Comparison of ENCODE assay signal across 8 cellular contexts in genomic region chr1:224356685-224357625, GRCh38. TPM values are rescaled to one million over a fixed set of nuclear protein-coding genes. Genes with fewer than 3 reads are reported as not detected.
A peak's percentile ranks its signal among the peaks of the same experiment; 100 is the strongest.
DNase-seq lines count a peak whose midpoint lies in the region; ATAC-seq, FAIRE-seq and TF ChIP-seq lines count a peak whose summit lies in the region.

Gene CNIH4, plus strand, starts transcription at chr1:224356879. Its CDS starts 46 bp downstream, at chr1:224356925.

- H3K4me3 Mint-ChIP-seq in Calu3 (ENCODE audit: low read depth, unreplicated experiment): peak within 1 kb of the TSS; percentile 97

- H3K36me3 Mint-ChIP-seq in Calu3 (ENCODE audit: insufficient read depth, unreplicated experiment): peaks cover 23% of the 10 kb centered on the region

- CTCF ChIA-PET in Calu3 (lab: Charles Lee): no interaction called here
- CTCF ChIA-PET in endothelial cell of umbilical vein (lab: Charles Lee): interaction anchor here (1.6 to 2.0 kb wide), 2 partner anchors 23 to 241 kb away, joined by 5 to 10 read pairs; no protein-coding TSS in a partner anchor

- H3K4me3 ChIP-seq in HUES64 (ENCODE audit: low read length): peak within 1 kb of the TSS; percentile 98
- H3K4me3 ChIP-seq in OCI-LY1 (ENCODE audit: low read depth, low read length, poor library complexity, severe bottlenecking): peak within 1 kb of the TSS; percentile 77
- H3K4me3 ChIP-seq in endothelial cell of umbilical vein (replicated peaks in 1 of 3; ENCODE audit: insufficient read depth in 1 of 3, low read depth in 1 of 3, low read length in 3 of 3): peak within 1 kb of the TSS; percentile 67 to 71 (median 69)

- dilution Hi-C loops in endothelial cell of umbilical vein (cut with MboI; ENCODE audit: extremely low pct_ligation_motif_present, low sequenced_read_pairs): no loop called here

- intact Hi-C loops in Calu3 (cut with micrococcal nuclease; ENCODE audit: unreplicated experiment) (loop anchor here (1.0 kb wide), 1 partner anchor 97 kb away; no protein-coding TSS in a partner anchor), endothelial cell of umbilical vein (cut with micrococcal nuclease) (loop anchor here (1.0 to 5.0 kb wide), 4 partner anchors 27 to 243 kb away; partner anchors contain the start of genes FBXO28, NVL and WDR26)

- FAIRE-seq in endothelial cell of umbilical vein (lab: Jason Lieb, UNC): peak; percentile 98

- peak; percentile 92 for TF ChIP-seq POLR2A in endothelial cell of umbilical vein (IDR thresholded peaks at IDR 0.05; ENCODE audit: low read depth, low read length)

- ATAC-seq in GM21447 (IDR thresholded peaks at IDR 0.05; ENCODE audit: unreplicated experiment): peak; percentile 98

- H3K4me1 Mint-ChIP-seq in Calu3 (ENCODE audit: low read depth, unreplicated experiment): peaks cover 21% of the 10 kb centered on the region

- BruUV-seq in Calu3 (replicated peaks; lab: Mats Ljungman, UMichigan) (no TSS peak), endothelial cell of umbilical vein (replicated peaks; lab: Mats Ljungman, UMichigan) (no TSS peak)

- H4K20me1 ChIP-seq in OCI-LY1 (ENCODE audit: insufficient read depth, low read length) (no peaks in the 10 kb centered on the region), endothelial cell of umbilical vein (replicated peaks; ENCODE audit: control insufficient read depth, extremely low read depth, insufficient read depth, low read length) (no peaks in the 10 kb centered on the region)

- POLR2A ChIA-PET in endothelial cell of umbilical vein (lab: Charles Lee): no interaction called here

- H3K4me1 ChIP-seq in HUES64 (ENCODE audit: insufficient read depth, low read length) (peaks cover 6% of the 10 kb centered on the region; the same call in 1 of the 2 replicates), OCI-LY1 (ENCODE audit: insufficient read depth, low read length, severe bottlenecking) (peaks cover 11% of the 10 kb centered on the region), endothelial cell of umbilical vein (ENCODE audit: control insufficient read depth, extremely low read depth, insufficient read depth, low read length) (peaks cover 10% of the 10 kb centered on the region)

- DNase-seq in Calu3 (peak; percentile 94), endothelial cell of umbilical vein (ENCODE audit: low read depth, low spot score) (peak; percentile 95), midbrain (lab: John Stamatoyannopoulos, UW) (peak; percentile 96)
- DNase-seq in activated CD8-positive, alpha-beta memory T cell treated with anti-CD3 and anti-CD28 coated beads, Interleukin-2, amount 50 U/mL, for 48 hours: peak; percentile 93
- peak; percentile 68 to 83 for DNase-seq in stimulated activated CD8-positive, alpha-beta memory T cell treated with anti-CD3 and anti-CD28 coated beads, Interleukin-2, amount 100 ng/mL, for 1 hour (ENCODE audit: low read depth in 2 of 2)

- under 1% methylated on average over 78 of the region's 78 CpGs for WGBS in HUES64

- no peaks in the 10 kb centered on the region for H3K9me3 Mint-ChIP-seq in Calu3 (ENCODE audit: low read depth, unreplicated experiment)

- TF ChIP-seq CTCF in Calu3 (IDR thresholded peaks at IDR 0.05; ENCODE audit: unreplicated experiment): no peak
- no peak for TF ChIP-seq CTCF in OCI-LY1 (IDR thresholded peaks at IDR 0.05; ENCODE audit: low read length)
- TF ChIP-seq CTCF in endothelial cell of umbilical vein (IDR thresholded peaks at IDR 0.05; ENCODE audit: extremely low read depth in 1 of 2, insufficient read depth in 1 of 2, low read depth in 1 of 2, low read length in 2 of 2): no peak

- H2AFZ ChIP-seq in OCI-LY1 (ENCODE audit: low read length) (no peak within 1 kb of the TSS), endothelial cell of umbilical vein (ENCODE audit: low read depth, low read length) (peak within 1 kb of the TSS; percentile 89)

- H3K27ac Mint-ChIP-seq in Calu3 (ENCODE audit: unreplicated experiment): peak within 1 kb of the TSS; percentile 18

- no peaks in the 10 kb centered on the region for H3K27me3 Mint-ChIP-seq in Calu3 (ENCODE audit: unreplicated experiment)

- H3K9ac ChIP-seq in HUES64 (ENCODE audit: low read depth, low read length): peak within 1 kb of the TSS; percentile 80
- H3K9ac ChIP-seq in OCI-LY1 (ENCODE audit: low read length): peak within 1 kb of the TSS; percentile 73
- peak within 1 kb of the TSS; percentile 76 for H3K9ac ChIP-seq in endothelial cell of umbilical vein (replicated peaks; ENCODE audit: extremely low read depth, insufficient read depth, low read length)

- no peaks in the 10 kb centered on the region for H3K9me2 ChIP-seq in OCI-LY1 (ENCODE audit: low read depth, low read length)

- H3K4me2 ChIP-seq in OCI-LY1 (ENCODE audit: low read length): peak within 1 kb of the TSS; percentile 92
- H3K4me2 ChIP-seq in endothelial cell of umbilical vein (ENCODE audit: insufficient read depth, low read length): peak within 1 kb of the TSS; percentile 90

- H3K27ac ChIP-seq in HUES64 (ENCODE audit: low read depth, low read length) (peak within 1 kb of the TSS; percentile 38), OCI-LY1 (ENCODE audit: low read depth, low read length, poor library complexity, severe bottlenecking) (no peak within 1 kb of the TSS), endothelial cell of umbilical vein (ENCODE audit: insufficient read depth, low read depth, low read length) (peak within 1 kb of the TSS; percentile 42)

- H3K9me3 ChIP-seq in HUES64 (ENCODE audit: insufficient read depth, low read depth, low read length) (peaks cover 3% of the 10 kb centered on the region; the same call in 1 of the 2 replicates), OCI-LY1 (ENCODE audit: low read length) (no peaks in the 10 kb centered on the region), endothelial cell of umbilical vein (replicated peaks; ENCODE audit: control insufficient read depth, insufficient read depth, low read length) (no peaks in the 10 kb centered on the region)

- H3K36me3 ChIP-seq in HUES64 (ENCODE audit: insufficient read depth, low read length): peaks cover 16% of the 10 kb centered on the region; the same call in 1 of the 2 replicates
- no peaks in the 10 kb centered on the region for H3K36me3 ChIP-seq in OCI-LY1 (ENCODE audit: insufficient read depth, low read length)
- no peaks in the 10 kb centered on the region for H3K36me3 ChIP-seq in endothelial cell of umbilical vein (ENCODE audit: control insufficient read depth in 2 of 2, extremely low read depth in 1 of 2, insufficient read depth in 2 of 2, low read length in 2 of 2)

- H3F3A ChIP-seq in OCI-LY1 (ENCODE audit: insufficient read depth, low read length): no peaks in the 10 kb centered on the region

- H3K9me1 ChIP-seq in endothelial cell of umbilical vein (replicated peaks; ENCODE audit: control insufficient read depth, extremely low read depth, insufficient read depth, low read length): no peaks in the 10 kb centered on the region

- H3K27me3 ChIP-seq in HUES64 (ENCODE audit: insufficient read depth, low read length) (no peaks in the 10 kb centered on the region), OCI-LY1 (ENCODE audit: insufficient read depth, low read length) (no peaks in the 10 kb centered on the region), endothelial cell of umbilical vein (ENCODE audit: control insufficient read depth in 2 of 2, insufficient read depth in 2 of 2, low read length in 2 of 2) (no peaks in the 10 kb centered on the region)

- H3K79me2 ChIP-seq in OCI-LY1 (ENCODE audit: insufficient read depth, low read length): 0 out of 2 replicates have a peak, but pooled peaks cover 7% of the 10 kb centered on the region
- H3K79me2 ChIP-seq in endothelial cell of umbilical vein (ENCODE audit: control insufficient read depth, insufficient read depth, low read length): peaks cover 48% of the 10 kb centered on the region

TF ChIP-seq in endothelial cell of umbilical vein, 7 proteins besides CTCF, POLR2A, EP300 and RAD21:
- TF ChIP-seq FOS (IDR thresholded peaks at IDR 0.05; ENCODE audit: borderline replicate concordance, insufficient read depth, low read length) (peak; percentile 60), JUN (IDR thresholded peaks at IDR 0.05; ENCODE audit: borderline replicate concordance, insufficient read depth, insufficient read length, low read depth) (no peak), GATA2 (IDR thresholded peaks at IDR 0.05; ENCODE audit: insufficient read depth, insufficient read length, low read depth, low read length) (no peak), EZH2 (IDR thresholded peaks at IDR 0.05; ENCODE audit: borderline replicate concordance, low read depth, low read length, severe bottlenecking) (no peak), POLR2AphosphoS5 (IDR thresholded peaks at IDR 0.05; ENCODE audit: insufficient read depth, low read depth, low read length) (peak; percentile 82), MYC (IDR thresholded peaks at IDR 0.05; ENCODE audit: low read depth, low read length) (no peak)
- TF ChIP-seq, protein P1, sequence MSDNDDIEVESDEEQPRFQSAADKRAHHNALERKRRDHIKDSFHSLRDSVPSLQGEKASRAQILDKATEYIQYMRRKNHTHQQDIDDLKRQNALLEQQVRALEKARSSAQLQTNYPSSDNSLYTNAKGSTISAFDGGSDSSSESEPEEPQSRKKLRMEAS (IDR thresholded peaks at IDR 0.05; ENCODE audit: insufficient read depth, insufficient read length): peak; percentile 12

RNA-seq across cellular contexts. Expression of gene CNIH4, which starts in this region (rescaled TPM):
- total RNA-seq in Calu3 (2022) (79.9 and 91.4 TPM in 2 replicates), endothelial cell of umbilical vein (74.9 and 84.8 TPM in 2 replicates)
- 83.0 TPM for polyA plus RNA-seq in HUES64 (2013, experiment 1 of 2)
- 83.4 TPM for polyA plus RNA-seq in HUES64 (2013, experiment 2 of 2)
- polyA plus RNA-seq in endothelial cell of umbilical vein: 106 and 118 TPM in 2 replicates
- polyA plus RNA-seq in endothelial cell of umbilical vein (2011; cell fraction: cytosol; rRNA removed): 53.5 and 60.5 TPM in 2 replicates
- polyA plus RNA-seq in endothelial cell of umbilical vein (2011; cell fraction: nucleus; rRNA removed): 26.8 and 32.4 TPM in 2 replicates
- polyA plus RNA-seq in endothelial cell of umbilical vein (2012): 104 and 118 TPM in 2 replicates
- 84.4 and 106 TPM in 2 replicates for polyA minus RNA-seq in endothelial cell of umbilical vein
- 10.7 TPM for polyA minus RNA-seq in endothelial cell of umbilical vein (2011; cell fraction: cytosol; rRNA and poly(A)+ RNA removed)
- polyA minus RNA-seq in endothelial cell of umbilical vein (2011; cell fraction: nucleus; rRNA and poly(A)+ RNA removed): 15.3 and 16.5 TPM in 2 replicates
